Comparison of ENCODE assay signal across 1 cellular context in the genomic region with DNA sequence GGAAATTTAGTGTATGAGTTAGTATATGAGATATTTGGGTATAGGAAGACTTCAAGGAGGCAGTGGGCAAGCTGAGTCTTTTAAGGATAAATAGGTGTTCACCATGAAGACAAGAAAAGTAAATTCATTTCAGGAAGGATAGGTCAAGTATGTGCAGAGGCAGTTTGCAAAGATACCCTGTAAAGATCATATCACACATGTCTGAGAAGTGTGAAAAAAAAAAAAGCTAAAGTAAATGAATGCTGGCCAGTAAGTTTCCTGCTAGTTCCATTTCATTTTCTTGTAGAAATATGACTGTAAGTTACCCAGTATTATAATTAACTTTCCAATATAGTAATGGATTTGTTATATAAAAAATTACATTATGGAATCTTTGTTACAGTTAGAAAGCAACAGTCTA.
TF ChIP-seq lines count a peak whose summit lies in the region.

No MANE protein-coding gene starts in this region.

TF ChIP-seq in GM23338, 12 proteins besides CTCF, POLR2A, EP300 and RAD21:
- TF ChIP-seq NANOG (IDR thresholded peaks at IDR 0.05; ENCODE audit: borderline replicate concordance) (no peak), ZNF331 (CRISPR knock-in tag; IDR thresholded peaks at IDR 0.05; ENCODE audit: low read depth) (no peak), EZH2phosphoT487 (IDR thresholded peaks at IDR 0.05; ENCODE audit: unreplicated experiment) (no peak), JUNB (IDR thresholded peaks at IDR 0.05; ENCODE audit: unreplicated experiment) (no peak), POLR2AphosphoS5 (IDR thresholded peaks at IDR 0.05; ENCODE audit: low read depth) (no peak), CREB1 (CRISPR knock-in tag; IDR thresholded peaks at IDR 0.05; ENCODE audit: low read depth) (no peak), ZNF114 (CRISPR knock-in tag; IDR thresholded peaks at IDR 0.05) (no peak), STAT1 (IDR thresholded peaks at IDR 0.05; ENCODE audit: unreplicated experiment) (no peak), REST (IDR thresholded peaks at IDR 0.05; ENCODE audit: unreplicated experiment) (no peak), EZH2 (IDR thresholded peaks at IDR 0.05; ENCODE audit: low read depth, unreplicated experiment) (no peak)
- TF ChIP-seq, protein P1, sequence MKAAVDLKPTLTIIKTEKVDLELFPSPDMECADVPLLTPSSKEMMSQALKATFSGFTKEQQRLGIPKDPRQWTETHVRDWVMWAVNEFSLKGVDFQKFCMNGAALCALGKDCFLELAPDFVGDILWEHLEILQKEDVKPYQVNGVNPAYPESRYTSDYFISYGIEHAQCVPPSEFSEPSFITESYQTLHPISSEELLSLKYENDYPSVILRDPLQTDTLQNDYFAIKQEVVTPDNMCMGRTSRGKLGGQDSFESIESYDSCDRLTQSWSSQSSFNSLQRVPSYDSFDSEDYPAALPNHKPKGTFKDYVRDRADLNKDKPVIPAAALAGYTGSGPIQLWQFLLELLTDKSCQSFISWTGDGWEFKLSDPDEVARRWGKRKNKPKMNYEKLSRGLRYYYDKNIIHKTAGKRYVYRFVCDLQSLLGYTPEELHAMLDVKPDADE (IDR thresholded peaks at IDR 0.05) = no peak
- TF ChIP-seq, protein P2, sequence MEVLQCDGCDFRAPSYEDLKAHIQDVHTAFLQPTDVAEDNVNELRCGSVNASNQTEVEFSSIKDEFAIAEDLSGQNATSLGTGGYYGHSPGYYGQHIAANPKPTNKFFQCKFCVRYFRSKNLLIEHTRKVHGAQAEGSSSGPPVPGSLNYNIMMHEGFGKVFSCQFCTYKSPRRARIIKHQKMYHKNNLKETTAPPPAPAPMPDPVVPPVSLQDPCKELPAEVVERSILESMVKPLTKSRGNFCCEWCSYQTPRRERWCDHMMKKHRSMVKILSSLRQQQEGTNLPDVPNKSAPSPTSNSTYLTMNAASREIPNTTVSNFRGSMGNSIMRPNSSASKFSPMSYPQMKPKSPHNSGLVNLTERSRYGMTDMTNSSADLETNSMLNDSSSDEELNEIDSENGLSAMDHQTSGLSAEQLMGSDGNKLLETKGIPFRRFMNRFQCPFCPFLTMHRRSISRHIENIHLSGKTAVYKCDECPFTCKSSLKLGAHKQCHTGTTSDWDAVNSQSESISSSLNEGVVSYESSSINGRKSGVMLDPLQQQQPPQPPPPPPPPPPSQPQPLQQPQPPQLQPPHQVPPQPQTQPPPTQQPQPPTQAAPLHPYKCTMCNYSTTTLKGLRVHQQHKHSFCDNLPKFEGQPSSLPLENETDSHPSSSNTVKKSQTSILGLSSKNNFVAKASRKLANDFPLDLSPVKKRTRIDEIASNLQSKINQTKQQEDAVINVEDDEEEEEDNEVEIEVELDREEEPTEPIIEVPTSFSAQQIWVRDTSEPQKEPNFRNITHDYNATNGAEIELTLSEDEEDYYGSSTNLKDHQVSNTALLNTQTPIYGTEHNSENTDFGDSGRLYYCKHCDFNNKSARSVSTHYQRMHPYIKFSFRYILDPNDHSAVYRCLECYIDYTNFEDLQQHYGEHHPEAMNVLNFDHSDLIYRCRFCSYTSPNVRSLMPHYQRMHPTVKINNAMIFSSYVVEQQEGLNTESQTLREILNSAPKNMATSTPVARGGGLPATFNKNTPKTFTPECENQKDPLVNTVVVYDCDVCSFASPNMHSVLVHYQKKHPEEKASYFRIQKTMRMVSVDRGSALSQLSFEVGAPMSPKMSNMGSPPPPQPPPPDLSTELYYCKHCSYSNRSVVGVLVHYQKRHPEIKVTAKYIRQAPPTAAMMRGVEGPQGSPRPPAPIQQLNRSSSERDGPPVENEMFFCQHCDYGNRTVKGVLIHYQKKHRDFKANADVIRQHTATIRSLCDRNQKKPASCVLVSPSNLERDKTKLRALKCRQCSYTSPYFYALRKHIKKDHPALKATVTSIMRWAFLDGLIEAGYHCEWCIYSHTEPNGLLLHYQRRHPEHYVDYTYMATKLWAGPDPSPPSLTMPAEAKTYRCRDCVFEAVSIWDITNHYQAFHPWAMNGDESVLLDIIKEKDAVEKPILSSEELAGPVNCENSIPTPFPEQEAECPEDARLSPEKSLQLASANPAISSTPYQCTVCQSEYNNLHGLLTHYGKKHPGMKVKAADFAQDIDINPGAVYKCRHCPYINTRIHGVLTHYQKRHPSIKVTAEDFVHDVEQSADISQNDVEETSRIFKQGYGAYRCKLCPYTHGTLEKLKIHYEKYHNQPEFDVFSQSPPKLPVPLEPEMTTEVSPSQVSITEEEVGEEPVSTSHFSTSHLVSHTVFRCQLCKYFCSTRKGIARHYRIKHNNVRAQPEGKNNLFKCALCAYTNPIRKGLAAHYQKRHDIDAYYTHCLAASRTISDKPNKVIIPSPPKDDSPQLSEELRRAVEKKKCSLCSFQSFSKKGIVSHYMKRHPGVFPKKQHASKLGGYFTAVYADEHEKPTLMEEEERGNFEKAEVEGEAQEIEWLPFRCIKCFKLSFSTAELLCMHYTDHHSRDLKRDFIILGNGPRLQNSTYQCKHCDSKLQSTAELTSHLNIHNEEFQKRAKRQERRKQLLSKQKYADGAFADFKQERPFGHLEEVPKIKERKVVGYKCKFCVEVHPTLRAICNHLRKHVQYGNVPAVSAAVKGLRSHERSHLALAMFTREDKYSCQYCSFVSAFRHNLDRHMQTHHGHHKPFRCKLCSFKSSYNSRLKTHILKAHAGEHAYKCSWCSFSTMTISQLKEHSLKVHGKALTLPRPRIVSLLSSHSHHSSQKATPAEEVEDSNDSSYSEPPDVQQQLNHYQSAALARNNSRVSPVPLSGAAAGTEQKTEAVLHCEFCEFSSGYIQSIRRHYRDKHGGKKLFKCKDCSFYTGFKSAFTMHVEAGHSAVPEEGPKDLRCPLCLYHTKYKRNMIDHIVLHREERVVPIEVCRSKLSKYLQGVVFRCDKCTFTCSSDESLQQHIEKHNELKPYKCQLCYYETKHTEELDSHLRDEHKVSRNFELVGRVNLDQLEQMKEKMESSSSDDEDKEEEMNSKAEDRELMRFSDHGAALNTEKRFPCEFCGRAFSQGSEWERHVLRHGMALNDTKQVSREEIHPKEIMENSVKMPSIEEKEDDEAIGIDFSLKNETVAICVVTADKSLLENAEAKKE (CRISPR knock-in tag; IDR thresholded peaks at IDR 0.05) = no peak
